In genomic region chr20:53901697-53902096, GRCh38 we compare ENCODE assay signal across 10 cellular contexts.
DNase-seq lines count a peak whose midpoint lies in the region; ATAC-seq, FAIRE-seq and TF ChIP-seq lines count a peak whose summit lies in the region.
"Had no signal": no experiment of that assay in that cellular context is flagged by ENCODE, and none has a peak within 500 bp of the region (broad histone marks: within the 10 kb centered on the region; RNA-seq: fewer than 3 reads in every experiment).

No MANE protein-coding gene starts in this region.

- no TSS peak for BruUV-seq in HepG2 (replicated peaks; lab: Mats Ljungman, UMichigan)

- H3K4me1 ChIP-seq in HepG2 (ENCODE audit: insufficient read depth, low read length) = peaks cover 34% of the 10 kb centered on the region
- H3K4me1 ChIP-seq in right lobe of liver = no peaks in the 10 kb centered on the region
- H3K4me1 ChIP-seq in neutrophil (ENCODE audit: control insufficient read depth in 1 of 2, insufficient read depth in 1 of 2, low read depth in 1 of 2, low read length in 1 of 2) = peaks cover 82 to 83% of the 10 kb centered on the region in 2 experiments
- peaks cover 19% of the 10 kb centered on the region for H3K4me1 ChIP-seq in mucosa of descending colon (ENCODE audit: low read depth)

- H3K9me3 ChIP-seq in HepG2 (ENCODE audit: low read length) = no peaks in the 10 kb centered on the region
- no peaks in the 10 kb centered on the region for H3K9me3 ChIP-seq in right lobe of liver
- no peaks in the 10 kb centered on the region for H3K9me3 ChIP-seq in neutrophil
- no peaks in the 10 kb centered on the region for H3K9me3 ChIP-seq in mucosa of descending colon

- TF ChIP-seq RAD21 in HepG2 (CRISPR knock-in tag; IDR thresholded peaks at IDR 0.05) = no peak

- CTCF ChIA-PET in HepG2 (lab: Yijun Ruan, JAX; ENCODE audit: low intra/inter-chr PET ratio, low total read pairs) = no interaction called here

- no peaks in the 10 kb centered on the region for H4K20me1 ChIP-seq in HepG2 (ENCODE audit: insufficient read depth, low read length)

- H3K36me3 ChIP-seq in HepG2 (replicated peaks in 1 of 2; ENCODE audit: control insufficient read depth in 1 of 2, insufficient read depth in 2 of 2, low read length in 2 of 2) (no peaks in the 10 kb centered on the region), right lobe of liver (no peaks in the 10 kb centered on the region), neutrophil (no peaks in the 10 kb centered on the region), mucosa of descending colon (ENCODE audit: low read depth) (no peaks in the 10 kb centered on the region)

- H2AFZ ChIP-seq in HepG2 (ENCODE audit: low read length) = no peak overlapping the region

- no peak for ATAC-seq in HepG2
- no peak for ATAC-seq in right lobe of liver
- ATAC-seq in mucosa of descending colon = no peak
- no peak for ATAC-seq in HG02938 (IDR thresholded peaks at IDR 0.05; ENCODE audit: unreplicated experiment)

- no peak overlapping the region for H3K27ac ChIP-seq in HepG2 (ENCODE audit: extremely low read length, insufficient read depth, low read length)
- peak overlapping the region in 1 of 3 donors; percentile 58 for H3K27ac ChIP-seq in right lobe of liver
- peak overlapping the region; percentile 92 for H3K27ac ChIP-seq in neutrophil

- no peak for TF ChIP-seq POLR2A in HepG2 (IDR thresholded peaks at IDR 0.05; ENCODE audit: insufficient read depth in 1 of 2, low read depth in 2 of 2, low read length in 2 of 2)
- no peak for TF ChIP-seq POLR2A in right lobe of liver (IDR thresholded peaks at IDR 0.05)

- H3K4me2 ChIP-seq in HepG2 (ENCODE audit: low read depth, low read length) = no peak overlapping the region

- POLR2A ChIA-PET in HepG2 (lab: Yijun Ruan, JAX) = interaction anchor here (1.0 kb wide), 1 partner anchor 21 kb away, joined by 3 read pairs; no protein-coding TSS in a partner anchor

- H3K9ac ChIP-seq in HepG2 (ENCODE audit: insufficient read depth, low read depth, low read length) = no peak overlapping the region

- intact Hi-C loops in HepG2 (cut with micrococcal nuclease; ENCODE audit: unreplicated experiment) = no loop called here
- intact Hi-C loops in right lobe of liver (cut with DNase I) = no loop called here
- intact Hi-C loops in mucosa of descending colon (cut with DNase I, micrococcal nuclease) = no loop called here

- WGBS in HepG2 (ENCODE audit: low lambda C conversion rate) = 28% methylated on average over 3 of the region's 3 CpGs
- 76% methylated on average over 3 of the region's 3 CpGs for WGBS in right lobe of liver (ENCODE audit: insufficient coverage, low coverage, low lambda C conversion rate, missing lambda C conversion rate)

- TF ChIP-seq CTCF in HepG2 (CRISPR knock-in tag; IDR thresholded peaks at IDR 0.05) (no peak), right lobe of liver (IDR thresholded peaks at IDR 0.05) (no peak), neutrophil (IDR thresholded peaks at IDR 0.05) (no peak), mucosa of descending colon (IDR thresholded peaks at IDR 0.05) (no peak)

- TF ChIP-seq EP300 in HepG2 (IDR thresholded peaks at IDR 0.05; ENCODE audit: low read depth in 2 of 2, low read length in 2 of 2) (no peak), HepG2 (CRISPR knock-in tag; IDR thresholded peaks at IDR 0.05; ENCODE audit: borderline replicate concordance) (no peak)

- H3K79me2 ChIP-seq in HepG2 (ENCODE audit: insufficient read depth, low read length) = no peaks in the 10 kb centered on the region

- no peak for FAIRE-seq in HepG2 (lab: Jason Lieb, UNC)

- H3K27me3 ChIP-seq in HepG2 (ENCODE audit: control insufficient read depth in 1 of 2, insufficient read depth in 2 of 2, low read length in 2 of 2) (peaks cover under 1 to 10% of the 10 kb centered on the region in 2 experiments; a peak in 2 of 5 replicates), right lobe of liver (no peaks in the 10 kb centered on the region), neutrophil (no peaks in the 10 kb centered on the region)

- no peak overlapping the region for H3K4me3 ChIP-seq in HepG2 (replicated peaks in 1 of 3; ENCODE audit: insufficient read depth in 1 of 3, low read depth in 2 of 3, low read length in 3 of 3)
- H3K4me3 ChIP-seq in right lobe of liver = no peak overlapping the region
- H3K4me3 ChIP-seq in neutrophil (ENCODE audit: low read depth in 1 of 2, low read length in 1 of 2) = no peak overlapping the region
- no peak overlapping the region for H3K4me3 ChIP-seq in mucosa of descending colon

- in situ Hi-C loops in HepG2 (cut with HindIII; ENCODE audit: extremely low pct_ligation_motif_present, low pct_unique_long_range_greater_than_20kb) = no loop called here

- DNase-seq in HepG2 (ENCODE audit: low spot score) (no peak), right lobe of liver (no peak), dermis blood vessel endothelial cell (peak; percentile 44), mucosa of descending colon (no peak), glomerular visceral epithelial cell (ENCODE audit: extremely low spot score) (no peak)
- DNase-seq in activated CD4-positive, alpha-beta T cell treated with anti-CD3 and anti-CD28 coated beads for 1 hour = no peak
- DNase-seq: foreskin melanocyte, NCI-H446 had no signal

TF ChIP-seq in HepG2, 621 proteins besides CTCF, POLR2A, EP300 and RAD21:
- TF ChIP-seq ASH2L (IDR thresholded peaks at IDR 0.05; ENCODE audit: insufficient read length, low read depth, low read length) (no peak), ZBTB7A (CRISPR knock-in tag; IDR thresholded peaks at IDR 0.05) (peak; percentile 34; the same call in 1 of the 2 replicates)
